13 cellular contexts compared by ENCODE assay signal in genomic region chr11:120539681-120540369, GRCh38. TPM values are rescaled to one million over a fixed set of nuclear protein-coding genes. Genes with fewer than 3 reads are reported as not detected.
DNase-seq lines count a peak whose midpoint lies in the region; ATAC-seq and TF ChIP-seq lines count a peak whose summit lies in the region.
"Had no signal": no experiment of that assay in that cellular context is flagged by ENCODE, and none has a peak within 500 bp of the region (broad histone marks: within the 10 kb centered on the region; RNA-seq: fewer than 3 reads in every experiment).

No MANE protein-coding gene starts in this region.

- H3K27me3 ChIP-seq in body of pancreas (no peaks in the 10 kb centered on the region), thyroid gland (no peaks in the 10 kb centered on the region)

- no peaks in the 10 kb centered on the region for H3K36me3 ChIP-seq in body of pancreas (replicated peaks in 1 of 2; ENCODE audit: insufficient read depth in 1 of 2, low read depth in 2 of 2)
- no peaks in the 10 kb centered on the region for H3K36me3 ChIP-seq in thyroid gland

- intact Hi-C loops in body of pancreas (cut with DNase I), result no loop called here
- intact Hi-C loops in thyroid gland (cut with DNase I), result no loop called here

- 78 to 81% methylated on average over 9 of the region's 9 CpGs for WGBS in body of pancreas, 2 donors
- 78 to 82% methylated on average over 9 of the region's 9 CpGs for whole genome bisulfite sequencing in thyroid gland, 2 donors

- DNase-seq in NCI-H748 (lab: John Stamatoyannopoulos, UW; ENCODE audit: unreplicated experiment) (peak; percentile 24), NCI-H748 treated with DMSO at 0.1 percent for 48 hours (lab: John Stamatoyannopoulos, UW) (no peak), NCI-H2107 (lab: John Stamatoyannopoulos, UW) (peak; percentile 35), body of pancreas (peak in 3 of 4 donors; percentile 24 to 33 (median 26)), thyroid gland (peak; percentile 45 to 49)
- DNase-seq in activated CD4-positive, alpha-beta T cell treated with anti-CD3 and anti-CD28 coated beads, Interleukin-2, amount 50 U/mL, for 1 hour, result no peak
- DNase-seq: activated T-cell treated with anti-CD3 and anti-CD28 coated beads, Interleukin-2, amount 50 U/mL, for 1 hour; NCI-H1417 treated with DMSO at 0.1 percent for 48 hours; right cardiac atrium; SHP77 treated with DMSO at 0.1 percent for 48 hours had no signal

- TF ChIP-seq POLR2A in body of pancreas (IDR thresholded peaks at IDR 0.05) (no peak), thyroid gland (IDR thresholded peaks at IDR 0.05) (no peak)

- H3K4me1 ChIP-seq in body of pancreas (no peaks in the 10 kb centered on the region), thyroid gland (peaks cover 9 to 20% of the 10 kb centered on the region in 2 donors)

- no peak for TF ChIP-seq CTCF in body of pancreas (IDR thresholded peaks at IDR 0.05)
- no peak for TF ChIP-seq CTCF in thyroid gland (IDR thresholded peaks at IDR 0.05)

- H3K4me3 ChIP-seq in body of pancreas, result no peak overlapping the region
- no peak overlapping the region for H3K4me3 ChIP-seq in thyroid gland (replicated peaks in 1 of 3)

- H3K27ac ChIP-seq in body of pancreas, result no peak overlapping the region
- H3K27ac ChIP-seq in thyroid gland, result peak overlapping the region in 1 of 3 donors; percentile 6

- H3K9me3 ChIP-seq in body of pancreas (no peaks in the 10 kb centered on the region), thyroid gland (no peaks in the 10 kb centered on the region)

- ATAC-seq in body of pancreas (no peak), HG03175 (IDR thresholded peaks at IDR 0.05; ENCODE audit: unreplicated experiment) (no peak), HG02610 (IDR thresholded peaks at IDR 0.05; ENCODE audit: unreplicated experiment) (no peak)

RNA-seq across cellular contexts. Expression of gene GRIK4, which starts 28.3 kb away (rescaled TPM):
- total RNA-seq in body of pancreas (not detected), thyroid gland (1 to 10 TPM in 2 of 4 donors, under 1 TPM in 2; 0.54 to 3.7 (median 0.99) TPM)
- total RNA-seq: A673 had no signal

Comparison
In these comparisons a context has a peak if more than half of its experiments do, and no peak if none do; other contexts are left out.
1. DNase-seq: peak in NCI-H748 (single experiment), NCI-H2107 (single experiment), body of pancreas (3 of 4) and thyroid gland (2 of 2); none in NCI-H748 treated with DMSO at 0.1 percent for 48 hours (single experiment) and activated CD4-positive, alpha-beta T cell treated with anti-CD3 and anti-CD28 coated beads, Interleukin-2, amount 50 U/mL, for 1 hour (single experiment).